1 cellular context compared by ENCODE assay signal in the genomic region with DNA sequence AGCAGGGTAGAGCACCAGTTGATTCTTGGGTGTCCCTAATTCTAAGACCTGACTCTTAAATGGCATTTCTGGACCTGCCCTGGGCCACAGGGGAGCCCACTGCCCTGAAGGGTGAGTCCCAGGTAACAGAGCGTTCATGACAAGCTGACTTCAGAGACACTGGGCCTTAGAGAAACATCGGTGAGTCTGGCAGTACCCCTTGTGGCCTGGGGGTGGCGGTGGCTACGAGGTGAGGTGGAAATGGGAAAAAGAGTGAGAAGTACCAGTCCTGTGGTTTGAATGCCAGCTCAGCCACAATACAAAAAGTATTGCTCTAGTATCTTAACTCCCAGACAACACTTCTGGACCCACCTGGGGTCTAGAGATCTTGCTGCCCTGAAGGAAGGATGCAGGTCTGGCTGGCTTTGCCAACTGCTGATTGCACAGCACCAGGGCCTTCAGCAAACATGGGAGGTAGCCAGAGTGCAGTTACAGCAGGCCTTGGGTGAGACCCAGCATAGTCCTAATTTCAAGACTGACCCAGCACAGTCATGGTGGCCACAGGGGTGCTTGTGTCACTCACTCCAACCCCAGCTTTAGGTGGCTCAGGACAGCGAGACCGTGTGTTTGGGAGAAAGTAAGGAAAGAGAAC.
TF ChIP-seq lines count a peak whose summit lies in the region.

No MANE protein-coding gene starts in this region.

TF ChIP-seq in HepG2, 621 proteins besides CTCF, POLR2A, EP300 and RAD21 (continued from another document and continues in another):
- TF ChIP-seq, protein P1, sequence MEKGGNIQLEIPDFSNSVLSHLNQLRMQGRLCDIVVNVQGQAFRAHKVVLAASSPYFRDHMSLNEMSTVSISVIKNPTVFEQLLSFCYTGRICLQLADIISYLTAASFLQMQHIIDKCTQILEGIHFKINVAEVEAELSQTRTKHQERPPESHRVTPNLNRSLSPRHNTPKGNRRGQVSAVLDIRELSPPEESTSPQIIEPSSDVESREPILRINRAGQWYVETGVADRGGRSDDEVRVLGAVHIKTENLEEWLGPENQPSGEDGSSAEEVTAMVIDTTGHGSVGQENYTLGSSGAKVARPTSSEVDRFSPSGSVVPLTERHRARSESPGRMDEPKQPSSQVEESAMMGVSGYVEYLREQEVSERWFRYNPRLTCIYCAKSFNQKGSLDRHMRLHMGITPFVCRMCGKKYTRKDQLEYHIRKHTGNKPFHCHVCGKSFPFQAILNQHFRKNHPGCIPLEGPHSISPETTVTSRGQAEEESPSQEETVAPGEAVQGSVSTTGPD (CRISPR knock-in tag; IDR thresholded peaks at IDR 0.05), result no peak
- TF ChIP-seq ZNF629 (CRISPR knock-in tag; conservative IDR thresholded peaks at IDR 0.05), result no peak
- no peak for TF ChIP-seq ZBTB8A (CRISPR knock-in tag; IDR thresholded peaks at IDR 0.05; ENCODE audit: borderline replicate concordance, low read depth)
- TF ChIP-seq, protein P2, sequence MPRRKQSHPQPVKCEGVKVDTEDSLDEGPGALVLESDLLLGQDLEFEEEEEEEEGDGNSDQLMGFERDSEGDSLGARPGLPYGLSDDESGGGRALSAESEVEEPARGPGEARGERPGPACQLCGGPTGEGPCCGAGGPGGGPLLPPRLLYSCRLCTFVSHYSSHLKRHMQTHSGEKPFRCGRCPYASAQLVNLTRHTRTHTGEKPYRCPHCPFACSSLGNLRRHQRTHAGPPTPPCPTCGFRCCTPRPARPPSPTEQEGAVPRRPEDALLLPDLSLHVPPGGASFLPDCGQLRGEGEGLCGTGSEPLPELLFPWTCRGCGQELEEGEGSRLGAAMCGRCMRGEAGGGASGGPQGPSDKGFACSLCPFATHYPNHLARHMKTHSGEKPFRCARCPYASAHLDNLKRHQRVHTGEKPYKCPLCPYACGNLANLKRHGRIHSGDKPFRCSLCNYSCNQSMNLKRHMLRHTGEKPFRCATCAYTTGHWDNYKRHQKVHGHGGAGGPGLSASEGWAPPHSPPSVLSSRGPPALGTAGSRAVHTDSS (CRISPR knock-in tag; conservative IDR thresholded peaks at IDR 0.05), result 0 out of 2 replicates have a peak, but pooled peaks have one; percentile 55
- no peak for TF ChIP-seq ZNF563 (CRISPR knock-in tag; IDR thresholded peaks at IDR 0.05)
- TF ChIP-seq PHB2 (IDR thresholded peaks at IDR 0.05; ENCODE audit: partially characterized antibody), result no peak
- no peak for TF ChIP-seq REL (CRISPR knock-in tag; conservative IDR thresholded peaks at IDR 0.05)
- no peak for TF ChIP-seq TP53 (CRISPR knock-in tag; conservative IDR thresholded peaks at IDR 0.05)
- TF ChIP-seq ZIK1 (CRISPR knock-in tag; IDR thresholded peaks at IDR 0.05; ENCODE audit: borderline replicate concordance, low read depth), result no peak
- TF ChIP-seq, protein P3, sequence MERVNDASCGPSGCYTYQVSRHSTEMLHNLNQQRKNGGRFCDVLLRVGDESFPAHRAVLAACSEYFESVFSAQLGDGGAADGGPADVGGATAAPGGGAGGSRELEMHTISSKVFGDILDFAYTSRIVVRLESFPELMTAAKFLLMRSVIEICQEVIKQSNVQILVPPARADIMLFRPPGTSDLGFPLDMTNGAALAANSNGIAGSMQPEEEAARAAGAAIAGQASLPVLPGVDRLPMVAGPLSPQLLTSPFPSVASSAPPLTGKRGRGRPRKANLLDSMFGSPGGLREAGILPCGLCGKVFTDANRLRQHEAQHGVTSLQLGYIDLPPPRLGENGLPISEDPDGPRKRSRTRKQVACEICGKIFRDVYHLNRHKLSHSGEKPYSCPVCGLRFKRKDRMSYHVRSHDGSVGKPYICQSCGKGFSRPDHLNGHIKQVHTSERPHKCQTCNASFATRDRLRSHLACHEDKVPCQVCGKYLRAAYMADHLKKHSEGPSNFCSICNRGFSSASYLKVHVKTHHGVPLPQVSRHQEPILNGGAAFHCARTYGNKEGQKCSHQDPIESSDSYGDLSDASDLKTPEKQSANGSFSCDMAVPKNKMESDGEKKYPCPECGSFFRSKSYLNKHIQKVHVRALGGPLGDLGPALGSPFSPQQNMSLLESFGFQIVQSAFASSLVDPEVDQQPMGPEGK (CRISPR knock-in tag; IDR thresholded peaks at IDR 0.05), result no peak
- TF ChIP-seq HOXA3 (CRISPR knock-in tag; IDR thresholded peaks at IDR 0.05), result 0 out of 2 replicates have a peak, but pooled peaks have one; percentile 33
- TF ChIP-seq, protein P4, sequence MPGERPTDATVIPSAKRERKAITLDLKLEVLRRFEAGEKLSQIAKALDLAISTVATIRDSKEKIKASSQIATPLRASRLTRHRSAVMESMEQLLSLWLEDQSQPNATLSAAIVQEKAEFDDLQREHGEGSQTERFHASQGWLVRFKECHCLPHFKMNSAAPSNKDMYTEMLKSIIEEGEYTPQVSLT (CRISPR knock-in tag; IDR thresholded peaks at IDR 0.05; ENCODE audit: borderline replicate concordance, low read depth), result no peak
- TF ChIP-seq, protein P5, sequence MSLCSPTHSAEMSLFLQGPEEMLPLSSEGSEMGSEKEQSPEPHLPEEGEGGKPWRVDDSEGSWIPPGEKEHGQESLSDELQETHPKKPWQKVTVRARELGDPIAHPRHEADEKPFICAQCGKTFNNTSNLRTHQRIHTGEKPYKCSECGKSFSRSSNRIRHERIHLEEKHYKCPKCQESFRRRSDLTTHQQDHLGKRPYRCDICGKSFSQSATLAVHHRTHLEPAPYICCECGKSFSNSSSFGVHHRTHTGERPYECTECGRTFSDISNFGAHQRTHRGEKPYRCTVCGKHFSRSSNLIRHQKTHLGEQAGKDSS (CRISPR knock-in tag; IDR thresholded peaks at IDR 0.05; ENCODE audit: borderline replicate concordance, low read depth), result no peak
- no peak for TF ChIP-seq KAT8 (CRISPR knock-in tag; IDR thresholded peaks at IDR 0.05)
- TF ChIP-seq EED (CRISPR knock-in tag; IDR thresholded peaks at IDR 0.05), result 0 out of 2 replicates have a peak, but pooled peaks have one; percentile 67
- TF ChIP-seq, protein P6, sequence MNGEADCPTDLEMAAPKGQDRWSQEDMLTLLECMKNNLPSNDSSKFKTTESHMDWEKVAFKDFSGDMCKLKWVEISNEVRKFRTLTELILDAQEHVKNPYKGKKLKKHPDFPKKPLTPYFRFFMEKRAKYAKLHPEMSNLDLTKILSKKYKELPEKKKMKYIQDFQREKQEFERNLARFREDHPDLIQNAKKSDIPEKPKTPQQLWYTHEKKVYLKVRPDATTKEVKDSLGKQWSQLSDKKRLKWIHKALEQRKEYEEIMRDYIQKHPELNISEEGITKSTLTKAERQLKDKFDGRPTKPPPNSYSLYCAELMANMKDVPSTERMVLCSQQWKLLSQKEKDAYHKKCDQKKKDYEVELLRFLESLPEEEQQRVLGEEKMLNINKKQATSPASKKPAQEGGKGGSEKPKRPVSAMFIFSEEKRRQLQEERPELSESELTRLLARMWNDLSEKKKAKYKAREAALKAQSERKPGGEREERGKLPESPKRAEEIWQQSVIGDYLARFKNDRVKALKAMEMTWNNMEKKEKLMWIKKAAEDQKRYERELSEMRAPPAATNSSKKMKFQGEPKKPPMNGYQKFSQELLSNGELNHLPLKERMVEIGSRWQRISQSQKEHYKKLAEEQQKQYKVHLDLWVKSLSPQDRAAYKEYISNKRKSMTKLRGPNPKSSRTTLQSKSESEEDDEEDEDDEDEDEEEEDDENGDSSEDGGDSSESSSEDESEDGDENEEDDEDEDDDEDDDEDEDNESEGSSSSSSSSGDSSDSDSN (CRISPR knock-in tag; IDR thresholded peaks at IDR 0.05), result no peak
- peak; percentile 47; the same call in 1 of the 2 replicates for TF ChIP-seq KMT2A (CRISPR knock-in tag; IDR thresholded peaks at IDR 0.05)
- TF ChIP-seq MED13 (CRISPR knock-in tag; IDR thresholded peaks at IDR 0.05), result no peak
- TF ChIP-seq ZNF839 (CRISPR knock-in tag; IDR thresholded peaks at IDR 0.05; ENCODE audit: borderline replicate concordance), result no peak
- TF ChIP-seq, protein P7, sequence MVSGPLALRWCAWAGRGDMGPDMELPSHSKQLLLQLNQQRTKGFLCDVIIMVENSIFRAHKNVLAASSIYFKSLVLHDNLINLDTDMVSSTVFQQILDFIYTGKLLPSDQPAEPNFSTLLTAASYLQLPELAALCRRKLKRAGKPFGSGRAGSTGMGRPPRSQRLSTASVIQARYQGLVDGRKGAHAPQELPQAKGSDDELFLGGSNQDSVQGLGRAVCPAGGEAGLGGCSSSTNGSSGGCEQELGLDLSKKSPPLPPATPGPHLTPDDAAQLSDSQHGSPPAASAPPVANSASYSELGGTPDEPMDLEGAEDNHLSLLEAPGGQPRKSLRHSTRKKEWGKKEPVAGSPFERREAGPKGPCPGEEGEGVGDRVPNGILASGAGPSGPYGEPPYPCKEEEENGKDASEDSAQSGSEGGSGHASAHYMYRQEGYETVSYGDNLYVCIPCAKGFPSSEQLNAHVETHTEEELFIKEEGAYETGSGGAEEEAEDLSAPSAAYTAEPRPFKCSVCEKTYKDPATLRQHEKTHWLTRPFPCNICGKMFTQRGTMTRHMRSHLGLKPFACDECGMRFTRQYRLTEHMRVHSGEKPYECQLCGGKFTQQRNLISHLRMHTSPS (CRISPR knock-in tag; IDR thresholded peaks at IDR 0.05; ENCODE audit: low read depth), result no peak
- TF ChIP-seq HOXA9 (CRISPR knock-in tag; IDR thresholded peaks at IDR 0.05; ENCODE audit: borderline replicate concordance), result no peak
- no peak for TF ChIP-seq ZNF615 (CRISPR knock-in tag; IDR thresholded peaks at IDR 0.05; ENCODE audit: borderline replicate concordance)
- TF ChIP-seq GTF3A (CRISPR knock-in tag; conservative IDR thresholded peaks at IDR 0.05), result no peak
- TF ChIP-seq ADNP (CRISPR knock-in tag; IDR thresholded peaks at IDR 0.05), result no peak
- TF ChIP-seq, protein P8, sequence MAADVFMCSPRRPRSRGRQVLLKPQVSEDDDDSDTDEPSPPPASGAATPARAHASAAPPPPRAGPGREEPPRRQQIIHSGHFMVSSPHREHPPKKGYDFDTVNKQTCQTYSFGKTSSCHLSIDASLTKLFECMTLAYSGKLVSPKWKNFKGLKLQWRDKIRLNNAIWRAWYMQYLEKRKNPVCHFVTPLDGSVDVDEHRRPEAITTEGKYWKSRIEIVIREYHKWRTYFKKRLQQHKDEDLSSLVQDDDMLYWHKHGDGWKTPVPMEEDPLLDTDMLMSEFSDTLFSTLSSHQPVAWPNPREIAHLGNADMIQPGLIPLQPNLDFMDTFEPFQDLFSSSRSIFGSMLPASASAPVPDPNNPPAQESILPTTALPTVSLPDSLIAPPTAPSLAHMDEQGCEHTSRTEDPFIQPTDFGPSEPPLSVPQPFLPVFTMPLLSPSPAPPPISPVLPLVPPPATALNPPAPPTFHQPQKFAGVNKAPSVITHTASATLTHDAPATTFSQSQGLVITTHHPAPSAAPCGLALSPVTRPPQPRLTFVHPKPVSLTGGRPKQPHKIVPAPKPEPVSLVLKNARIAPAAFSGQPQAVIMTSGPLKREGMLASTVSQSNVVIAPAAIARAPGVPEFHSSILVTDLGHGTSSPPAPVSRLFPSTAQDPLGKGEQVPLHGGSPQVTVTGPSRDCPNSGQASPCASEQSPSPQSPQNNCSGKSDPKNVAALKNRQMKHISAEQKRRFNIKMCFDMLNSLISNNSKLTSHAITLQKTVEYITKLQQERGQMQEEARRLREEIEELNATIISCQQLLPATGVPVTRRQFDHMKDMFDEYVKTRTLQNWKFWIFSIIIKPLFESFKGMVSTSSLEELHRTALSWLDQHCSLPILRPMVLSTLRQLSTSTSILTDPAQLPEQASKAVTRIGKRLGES (CRISPR knock-in tag; IDR thresholded peaks at IDR 0.05; ENCODE audit: borderline replicate concordance), result no peak
- TF ChIP-seq, protein P9, sequence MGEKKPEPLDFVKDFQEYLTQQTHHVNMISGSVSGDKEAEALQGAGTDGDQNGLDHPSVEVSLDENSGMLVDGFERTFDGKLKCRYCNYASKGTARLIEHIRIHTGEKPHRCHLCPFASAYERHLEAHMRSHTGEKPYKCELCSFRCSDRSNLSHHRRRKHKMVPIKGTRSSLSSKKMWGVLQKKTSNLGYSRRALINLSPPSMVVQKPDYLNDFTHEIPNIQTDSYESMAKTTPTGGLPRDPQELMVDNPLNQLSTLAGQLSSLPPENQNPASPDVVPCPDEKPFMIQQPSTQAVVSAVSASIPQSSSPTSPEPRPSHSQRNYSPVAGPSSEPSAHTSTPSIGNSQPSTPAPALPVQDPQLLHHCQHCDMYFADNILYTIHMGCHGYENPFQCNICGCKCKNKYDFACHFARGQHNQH (CRISPR knock-in tag; IDR thresholded peaks at IDR 0.05), result peak; percentile 44; the same call in 1 of the 2 replicates
- TF ChIP-seq MBNL3 (CRISPR knock-in tag; conservative IDR thresholded peaks at IDR 0.05), result no peak
- TF ChIP-seq, protein P10, sequence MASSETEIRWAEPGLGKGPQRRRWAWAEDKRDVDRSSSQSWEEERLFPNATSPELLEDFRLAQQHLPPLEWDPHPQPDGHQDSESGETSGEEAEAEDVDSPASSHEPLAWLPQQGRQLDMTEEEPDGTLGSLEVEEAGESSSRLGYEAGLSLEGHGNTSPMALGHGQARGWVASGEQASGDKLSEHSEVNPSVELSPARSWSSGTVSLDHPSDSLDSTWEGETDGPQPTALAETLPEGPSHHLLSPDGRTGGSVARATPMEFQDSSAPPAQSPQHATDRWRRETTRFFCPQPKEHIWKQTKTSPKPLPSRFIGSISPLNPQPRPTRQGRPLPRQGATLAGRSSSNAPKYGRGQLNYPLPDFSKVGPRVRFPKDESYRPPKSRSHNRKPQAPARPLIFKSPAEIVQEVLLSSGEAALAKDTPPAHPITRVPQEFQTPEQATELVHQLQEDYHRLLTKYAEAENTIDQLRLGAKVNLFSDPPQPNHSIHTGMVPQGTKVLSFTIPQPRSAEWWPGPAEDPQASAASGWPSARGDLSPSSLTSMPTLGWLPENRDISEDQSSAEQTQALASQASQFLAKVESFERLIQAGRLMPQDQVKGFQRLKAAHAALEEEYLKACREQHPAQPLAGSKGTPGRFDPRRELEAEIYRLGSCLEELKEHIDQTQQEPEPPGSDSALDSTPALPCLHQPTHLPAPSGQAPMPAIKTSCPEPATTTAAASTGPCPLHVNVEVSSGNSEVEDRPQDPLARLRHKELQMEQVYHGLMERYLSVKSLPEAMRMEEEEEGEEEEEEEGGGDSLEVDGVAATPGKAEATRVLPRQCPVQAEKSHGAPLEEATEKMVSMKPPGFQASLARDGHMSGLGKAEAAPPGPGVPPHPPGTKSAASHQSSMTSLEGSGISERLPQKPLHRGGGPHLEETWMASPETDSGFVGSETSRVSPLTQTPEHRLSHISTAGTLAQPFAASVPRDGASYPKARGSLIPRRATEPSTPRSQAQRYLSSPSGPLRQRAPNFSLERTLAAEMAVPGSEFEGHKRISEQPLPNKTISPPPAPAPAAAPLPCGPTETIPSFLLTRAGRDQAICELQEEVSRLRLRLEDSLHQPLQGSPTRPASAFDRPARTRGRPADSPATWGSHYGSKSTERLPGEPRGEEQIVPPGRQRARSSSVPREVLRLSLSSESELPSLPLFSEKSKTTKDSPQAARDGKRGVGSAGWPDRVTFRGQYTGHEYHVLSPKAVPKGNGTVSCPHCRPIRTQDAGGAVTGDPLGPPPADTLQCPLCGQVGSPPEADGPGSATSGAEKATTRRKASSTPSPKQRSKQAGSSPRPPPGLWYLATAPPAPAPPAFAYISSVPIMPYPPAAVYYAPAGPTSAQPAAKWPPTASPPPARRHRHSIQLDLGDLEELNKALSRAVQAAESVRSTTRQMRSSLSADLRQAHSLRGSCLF (CRISPR knock-in tag; IDR thresholded peaks at IDR 0.05; ENCODE audit: borderline replicate concordance), result no peak
- TF ChIP-seq SNAPC2 (CRISPR knock-in tag; IDR thresholded peaks at IDR 0.05), result no peak
- TF ChIP-seq SSRP1 (CRISPR knock-in tag; IDR thresholded peaks at IDR 0.05), result peak; percentile 46; the same call in 1 of the 2 replicates
- TF ChIP-seq ZNF274 (CRISPR knock-in tag; IDR thresholded peaks at IDR 0.05), result no peak
- no peak for TF ChIP-seq ZNF282 (IDR thresholded peaks at IDR 0.05; ENCODE audit: partially characterized antibody)
- no peak for TF ChIP-seq ZNF124 (CRISPR knock-in tag; IDR thresholded peaks at IDR 0.05)
- TF ChIP-seq ZMYM3 (CRISPR knock-in tag; IDR thresholded peaks at IDR 0.05), result no peak
- TF ChIP-seq ZNF598 (CRISPR knock-in tag; IDR thresholded peaks at IDR 0.05; ENCODE audit: borderline replicate concordance), result 0 out of 2 replicates have a peak, but pooled peaks have one; percentile 41
- TF ChIP-seq ZNF709 (CRISPR knock-in tag; IDR thresholded peaks at IDR 0.05), result no peak
- TF ChIP-seq PAWR (CRISPR knock-in tag; IDR thresholded peaks at IDR 0.05; ENCODE audit: borderline replicate concordance), result no peak
